8 cellular contexts compared by ENCODE assay signal in genomic region chr5:15640116-15640515, GRCh38.
"Had no signal": no experiment of that assay in that cellular context is flagged by ENCODE, and none has a peak within 500 bp of the region (broad histone marks: within the 10 kb centered on the region; RNA-seq: fewer than 3 reads in every experiment).

No MANE protein-coding gene starts in this region.

- DNase-seq: GDM1, GF-D8 had no signal

- H3K4me3 ChIP-seq: GM12878 had no signal

- ATAC-seq: GM12878 had no signal

- FAIRE-seq: G401.6, GM12878, GM12891, GM12892, GM18507, GM19239 had no signal
